ENCODE assay signal across 11 cellular contexts in the genomic region with DNA sequence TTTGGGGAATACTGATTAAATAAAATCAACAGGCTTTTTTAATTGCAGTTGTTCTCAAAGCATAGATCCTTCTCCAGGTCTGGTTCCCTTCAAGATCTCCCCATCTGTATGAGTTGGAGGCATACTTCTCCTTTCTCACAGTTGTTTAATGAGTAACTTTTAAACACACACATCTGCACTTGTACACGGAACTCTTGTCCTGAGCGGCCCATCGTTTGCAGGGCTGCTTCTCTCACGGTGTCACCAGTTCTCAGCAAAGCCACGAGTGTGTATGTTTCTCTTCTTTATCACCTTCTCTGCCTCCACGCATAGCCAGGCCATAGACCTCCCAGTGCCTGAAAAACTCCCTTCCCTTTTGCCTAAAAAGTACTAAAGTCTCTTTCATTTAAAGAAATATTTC.
A peak's percentile ranks its signal among the peaks of the same experiment; 100 is the strongest.
DNase-seq lines count a peak whose midpoint lies in the region; ATAC-seq and TF ChIP-seq lines count a peak whose summit lies in the region.
"Had no signal": no experiment of that assay in that cellular context is flagged by ENCODE, and none has a peak within 500 bp of the region (broad histone marks: within the 10 kb centered on the region; RNA-seq: fewer than 3 reads in every experiment).

No MANE protein-coding gene starts in this region.

- CTCF ChIA-PET in HEK293T (lab: Yijun Ruan, JAX): no interaction called here

- H3K27me3 Mint-ChIP-seq in endothelial cell (ENCODE audit: unreplicated experiment): peaks cover 4% of the 10 kb centered on the region

- peaks cover 12% of the 10 kb centered on the region for H3K4me1 Mint-ChIP-seq in endothelial cell (ENCODE audit: unreplicated experiment)

- peak; percentile 50 for DNase-seq in COLO668 (lab: John Stamatoyannopoulos, UW; ENCODE audit: unreplicated experiment)
- DNase-seq in GM20000 (ENCODE audit: low spot score): peak; percentile 18
- peak; percentile 30 for DNase-seq in glomerular visceral epithelial cell (ENCODE audit: extremely low spot score)
- DNase-seq in endothelial cell (ENCODE audit: low spot score): no peak
- DNase-seq in HEK293T (ENCODE audit: extremely low spot score): no peak
- DNase-seq in stimulated activated naive CD4-positive, alpha-beta T cell treated with Interleukin-2 at 50 U/mL for 16 hours (lab: John Stamatoyannopoulos, UW): no peak
- no peak for DNase-seq in NCI-H187 treated with DMSO at 0.1 percent for 48 hours (lab: John Stamatoyannopoulos, UW)
- DNase-seq: activated T-cell treated with anti-CD3 and anti-CD28 coated beads, Interleukin-2, amount 50 U/mL, for 24 hours; nucleus accumbens; stimulated activated CD4-positive, alpha-beta T cell treated with anti-CD3 and anti-CD28 coated beads, Interleukin-2, amount 100 ng/mL, for 24 hours had no signal

- no peak overlapping the region for H3K4me3 Mint-ChIP-seq in endothelial cell (ENCODE audit: unreplicated experiment)
- H3K4me3 Mint-ChIP-seq: activated T-cell treated with anti-CD3 and anti-CD28 coated beads, Interleukin-2, amount 50 U/mL, for 24 hours had no signal

- no peak overlapping the region for H3K27ac Mint-ChIP-seq in endothelial cell (ENCODE audit: unreplicated experiment)
- H3K27ac Mint-ChIP-seq: activated T-cell treated with anti-CD3 and anti-CD28 coated beads, Interleukin-2, amount 50 U/mL, for 24 hours had no signal

- H3K36me3 Mint-ChIP-seq in endothelial cell (ENCODE audit: low read depth, unreplicated experiment): no peaks in the 10 kb centered on the region

- POLR2A ChIA-PET in HEK293T (lab: Yijun Ruan, JAX): no interaction called here

- no peaks in the 10 kb centered on the region for H3K9me3 Mint-ChIP-seq in endothelial cell (ENCODE audit: unreplicated experiment)
- H3K9me3 Mint-ChIP-seq: activated T-cell treated with anti-CD3 and anti-CD28 coated beads, Interleukin-2, amount 50 U/mL, for 24 hours had no signal

- ATAC-seq in HG03066 (IDR thresholded peaks at IDR 0.05; ENCODE audit: low read depth, unreplicated experiment): peak; percentile 81

- TF ChIP-seq CTCF in GM20000 (IDR thresholded peaks at IDR 0.05; ENCODE audit: extremely low read depth, missing control alignments) (no peak), endothelial cell (IDR thresholded peaks at IDR 0.05; ENCODE audit: unreplicated experiment) (no peak)

TF ChIP-seq in HEK293T, 16 proteins besides CTCF, POLR2A, EP300 and RAD21:
- TF ChIP-seq ZNF384 (IDR thresholded peaks at IDR 0.05): no peak
- TF ChIP-seq SUZ12 (IDR thresholded peaks at IDR 0.05): no peak
- no peak for TF ChIP-seq LEF1 (IDR thresholded peaks at IDR 0.05; ENCODE audit: borderline replicate concordance)
- no peak for TF ChIP-seq HDGF (IDR thresholded peaks at IDR 0.05; ENCODE audit: borderline replicate concordance)
- TF ChIP-seq, protein P1, sequence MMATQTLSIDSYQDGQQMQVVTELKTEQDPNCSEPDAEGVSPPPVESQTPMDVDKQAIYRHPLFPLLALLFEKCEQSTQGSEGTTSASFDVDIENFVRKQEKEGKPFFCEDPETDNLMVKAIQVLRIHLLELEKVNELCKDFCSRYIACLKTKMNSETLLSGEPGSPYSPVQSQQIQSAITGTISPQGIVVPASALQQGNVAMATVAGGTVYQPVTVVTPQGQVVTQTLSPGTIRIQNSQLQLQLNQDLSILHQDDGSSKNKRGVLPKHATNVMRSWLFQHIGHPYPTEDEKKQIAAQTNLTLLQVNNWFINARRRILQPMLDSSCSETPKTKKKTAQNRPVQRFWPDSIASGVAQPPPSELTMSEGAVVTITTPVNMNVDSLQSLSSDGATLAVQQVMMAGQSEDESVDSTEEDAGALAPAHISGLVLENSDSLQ (IDR thresholded peaks at IDR 0.05): no peak
- TF ChIP-seq FOXM1 (IDR thresholded peaks at IDR 0.05; ENCODE audit: borderline replicate concordance): no peak
- no peak for TF ChIP-seq L3MBTL2 (conservative IDR thresholded peaks at IDR 0.05)
- TF ChIP-seq FOXK2 (IDR thresholded peaks at IDR 0.05): no peak
- TF ChIP-seq ARNT (IDR thresholded peaks at IDR 0.05): no peak
- TF ChIP-seq CTBP1 (IDR thresholded peaks at IDR 0.05; ENCODE audit: borderline replicate concordance): no peak
- TF ChIP-seq BHLHE40 (IDR thresholded peaks at IDR 0.05; ENCODE audit: borderline replicate concordance): no peak
- TF ChIP-seq TARDBP (IDR thresholded peaks at IDR 0.05): no peak
TF ChIP-seq in HEK293T: peak in this region for 0.

Comparison
In these comparisons a context has a peak if more than half of its experiments do, and no peak if none do; other contexts are left out.
1. DNase-seq: peak in COLO668 (single experiment), GM20000 (single experiment) and glomerular visceral epithelial cell (single experiment); none in endothelial cell (single experiment), HEK293T (single experiment), stimulated activated naive CD4-positive, alpha-beta T cell treated with Interleukin-2 at 50 U/mL for 16 hours (single experiment) and NCI-H187 treated with DMSO at 0.1 percent for 48 hours (single experiment).